27 cellular contexts compared by ENCODE assay signal in genomic region chr18:22429564-22429963, GRCh38. TPM values are rescaled to one million over a fixed set of nuclear protein-coding genes. Genes with fewer than 3 reads are reported as not detected.
"Had no signal": no experiment of that assay in that cellular context is flagged by ENCODE, and none has a peak within 500 bp of the region (broad histone marks: within the 10 kb centered on the region; RNA-seq: fewer than 3 reads in every experiment).

No MANE protein-coding gene starts in this region.

- H3K9me3 ChIP-seq: gastrocnemius medialis, psoas muscle, spleen, thyroid gland had no signal

- H3K4me1 Mint-ChIP-seq: memory B cell; stimulated activated naive CD8-positive, alpha-beta T cell treated with anti-CD3 and anti-CD28 coated beads, Interleukin-15, amount 100 ng/mL, for 72 hours had no signal

- H3K36me3 ChIP-seq: gastrocnemius medialis, spleen, thyroid gland had no signal

- ATAC-seq: gastrocnemius medialis; psoas muscle; right cardiac atrium; stimulated activated naive CD8-positive, alpha-beta T cell treated with anti-CD3 and anti-CD28 coated beads, Interleukin-15, amount 100 ng/mL, for 72 hours had no signal

- H3K4me1 ChIP-seq: gastrocnemius medialis, psoas muscle, spleen, thyroid gland had no signal

- H3K27me3 ChIP-seq: gastrocnemius medialis, spleen, thyroid gland had no signal

- H3K27me3 Mint-ChIP-seq: memory B cell; stimulated activated naive CD8-positive, alpha-beta T cell treated with anti-CD3 and anti-CD28 coated beads, Interleukin-15, amount 100 ng/mL, for 72 hours had no signal

- H3K27ac Mint-ChIP-seq: memory B cell; nephron progenitor cell; stimulated activated naive CD8-positive, alpha-beta T cell treated with anti-CD3 and anti-CD28 coated beads, Interleukin-15, amount 100 ng/mL, for 72 hours had no signal

- H3K4me3 ChIP-seq: gastrocnemius medialis, lung, psoas muscle, skin epidermis, spleen, thyroid gland had no signal

- H3K36me3 Mint-ChIP-seq: memory B cell had no signal

- H3K4me3 Mint-ChIP-seq: memory B cell; nephron progenitor cell; stimulated activated naive CD8-positive, alpha-beta T cell treated with anti-CD3 and anti-CD28 coated beads, Interleukin-15, amount 100 ng/mL, for 72 hours had no signal

- H3K27ac ChIP-seq: gastrocnemius medialis, psoas muscle, skin epidermis, thyroid gland had no signal

- H3K9me3 Mint-ChIP-seq: nephron progenitor cell had no signal

- DNase-seq: cerebellar nuclear complex; cortex of kidney; foreskin fibroblast; gastrocnemius medialis; head of caudate nucleus; kidney; nephron progenitor cell; nucleus accumbens; psoas muscle; right cardiac atrium; spleen; stimulated activated CD4-positive, alpha-beta T cell treated with anti-CD3 and anti-CD28 coated beads, Interleukin-4, amount 100 ng/mL, for 4 hours; stimulated activated naive CD4-positive, alpha-beta T cell; stimulated activated naive CD8-positive, alpha-beta T cell treated with anti-CD3 and anti-CD28 coated beads, Interleukin-15, amount 100 ng/mL, for 72 hours; thyroid gland; trophoblast cell had no signal

RNA-seq across cellular contexts. Expression of gene CTAGE1, which starts 11.8 kb away (rescaled TPM):
- total RNA-seq: dermis microvascular lymphatic vessel endothelial cell, gastrocnemius medialis, glomerular endothelial cell, kidney, left lobe of liver, liver, osteocyte, psoas muscle, spleen, temporal lobe, thyroid gland, ureter had no signal
- polyA plus RNA-seq: esophagus, liver, lung, psoas muscle, spleen had no signal
